ENCODE assay signal across 8 cellular contexts in the genomic region with DNA sequence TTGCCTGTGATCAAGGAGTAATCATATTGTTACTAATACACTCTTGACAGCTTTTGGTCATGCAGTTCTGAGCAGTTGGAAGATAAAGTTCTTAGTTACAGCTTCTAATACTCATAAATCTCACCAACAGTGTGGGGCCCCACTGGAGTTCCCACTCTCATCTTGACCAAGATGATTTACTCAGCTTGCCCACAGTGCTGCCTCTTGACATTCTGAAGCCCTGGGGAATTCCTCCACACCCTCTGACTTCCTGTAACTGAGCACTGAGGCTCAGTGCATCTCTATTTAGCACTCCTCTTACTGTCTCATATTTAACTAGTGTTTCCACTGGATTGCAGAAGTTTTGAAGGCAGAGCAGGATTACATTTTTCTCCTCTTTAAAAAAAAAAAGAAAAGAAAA. TPM values are rescaled to one million over a fixed set of nuclear protein-coding genes. Genes with fewer than 3 reads are reported as not detected.
DNase-seq lines count a peak whose midpoint lies in the region; ATAC-seq and TF ChIP-seq lines count a peak whose summit lies in the region.

No MANE protein-coding gene starts in this region.

- H3K36me3 ChIP-seq in colonic mucosa (no peaks in the 10 kb centered on the region), psoas muscle (ENCODE audit: insufficient read depth in 1 of 2, low read depth in 1 of 2) (no peaks in the 10 kb centered on the region)

- no peak for TF ChIP-seq CTCF in colonic mucosa (IDR thresholded peaks at IDR 0.05)
- TF ChIP-seq CTCF in psoas muscle (IDR thresholded peaks at IDR 0.05): no peak

- H3K9me3 ChIP-seq in colonic mucosa (no peaks in the 10 kb centered on the region), psoas muscle (no peaks in the 10 kb centered on the region)

- H3K4me3 ChIP-seq in colonic mucosa (no peak overlapping the region), psoas muscle (peak overlapping the region; percentile 90)

- H3K27me3 ChIP-seq in colonic mucosa (no peaks in the 10 kb centered on the region), psoas muscle (ENCODE audit: insufficient read depth in 3 of 3, low read length in 2 of 3) (no peaks in the 10 kb centered on the region)

- H3K27ac ChIP-seq in colonic mucosa (peak overlapping the region; percentile 95), psoas muscle (peak overlapping the region; percentile 98)

- ATAC-seq in GM19467 (IDR thresholded peaks at IDR 0.05; ENCODE audit: unreplicated experiment) (peak; percentile 51), HG03575 (IDR thresholded peaks at IDR 0.05; ENCODE audit: extremely low read depth, insufficient number of reproducible peaks, low FRiP score, unreplicated experiment) (peak; percentile 63), psoas muscle (peak; percentile 30 to 56 (median 40))

- DNase-seq in COLO829 (ENCODE audit: low spot score) (peak; percentile 71), colonic mucosa (peak; percentile 53), psoas muscle (no peak), NCI-H128 (lab: John Stamatoyannopoulos, UW; ENCODE audit: unreplicated experiment) (no peak), iPS-NIHi7 (ENCODE audit: extremely low spot score) (no peak)
- DNase-seq in activated CD4-positive, CD25-positive, alpha-beta regulatory T cell (lab: John Stamatoyannopoulos, UW): peak in 3 of 4 experiments; percentile 18 to 47 (median 31)

- intact Hi-C loops in colonic mucosa (cut with DNase I): no loop called here
- intact Hi-C loops in psoas muscle (cut with DNase I): loop anchor here in 1 of 2 donors (5.0 kb wide), 1 partner anchor 34 kb away; no protein-coding TSS in a partner anchor

- H3K9ac ChIP-seq in colonic mucosa (ENCODE audit: low read depth in 2 of 2, low read length in 2 of 2): peak overlapping the region in 1 of 2 donors; percentile 19

- H3K4me1 ChIP-seq in colonic mucosa (peaks cover 18% of the 10 kb centered on the region), psoas muscle (peaks cover 60% of the 10 kb centered on the region)

RNA-seq across cellular contexts. Expression of a gene that starts 1.9 kb away (rescaled TPM):
- total RNA-seq in colonic mucosa (100 to 1,000 TPM in 1 of 2 donors, 10 to 100 TPM in 1; 77.8 to 156 TPM), psoas muscle (100 to 1,000 TPM; 121 to 191 (median 156) TPM)
- polyA plus RNA-seq in psoas muscle: 100 to 1,000 TPM in 2 of 3 donors, 10 to 100 TPM in 1; 82.1 to 171 (median 146) TPM

RNA-seq across cellular contexts. Expression of a gene that starts 2.6 kb away (rescaled TPM):
- total RNA-seq in colonic mucosa (10 to 100 TPM; 57.4 to 59.0 TPM), psoas muscle (10 to 100 TPM; 32.7 to 44.6 (median 42.3) TPM)
- polyA plus RNA-seq in psoas muscle: 10 to 100 TPM; 20.5 to 59.3 (median 29.5) TPM

RNA-seq across cellular contexts. Expression of a gene that starts 30.7 kb away (rescaled TPM):
- total RNA-seq in colonic mucosa (10 to 100 TPM; 39.0 to 60.2 TPM), psoas muscle (10 to 100 TPM; 23.0 to 31.5 (median 29.3) TPM)
- 10 to 100 TPM in 2 of 3 donors, 1 to 10 TPM in 1; 6.7 to 25.9 (median 10.1) TPM for polyA plus RNA-seq in psoas muscle

RNA-seq across cellular contexts. Expression of a gene that starts 39.6 kb away (rescaled TPM):
- under 1 TPM in 1 of 2 donors, not detected in 1; 0.11 TPM for total RNA-seq in colonic mucosa
- 100 to 1,000 TPM; 127 to 258 (median 174) TPM for total RNA-seq in psoas muscle
- 100 to 1,000 TPM in 2 of 3 donors, 1 to 10 TPM in 1; 9.0 to 133 (median 129) TPM for polyA plus RNA-seq in psoas muscle

Comparison
In these comparisons a context has a peak if more than half of its experiments do, and no peak if none do; other contexts are left out.
1. DNase-seq: peak in COLO829 (single experiment), activated CD4-positive, CD25-positive, alpha-beta regulatory T cell (3 of 4) and colonic mucosa (single experiment); none in psoas muscle (0 of 2), NCI-H128 (single experiment) and iPS-NIHi7 (single experiment).
2. Peak in every context shown above with its lines, with median percentiles within 50 percentile points of each other: ATAC-seq.